Comparison of ENCODE assay signal across 14 cellular contexts in the genomic region with DNA sequence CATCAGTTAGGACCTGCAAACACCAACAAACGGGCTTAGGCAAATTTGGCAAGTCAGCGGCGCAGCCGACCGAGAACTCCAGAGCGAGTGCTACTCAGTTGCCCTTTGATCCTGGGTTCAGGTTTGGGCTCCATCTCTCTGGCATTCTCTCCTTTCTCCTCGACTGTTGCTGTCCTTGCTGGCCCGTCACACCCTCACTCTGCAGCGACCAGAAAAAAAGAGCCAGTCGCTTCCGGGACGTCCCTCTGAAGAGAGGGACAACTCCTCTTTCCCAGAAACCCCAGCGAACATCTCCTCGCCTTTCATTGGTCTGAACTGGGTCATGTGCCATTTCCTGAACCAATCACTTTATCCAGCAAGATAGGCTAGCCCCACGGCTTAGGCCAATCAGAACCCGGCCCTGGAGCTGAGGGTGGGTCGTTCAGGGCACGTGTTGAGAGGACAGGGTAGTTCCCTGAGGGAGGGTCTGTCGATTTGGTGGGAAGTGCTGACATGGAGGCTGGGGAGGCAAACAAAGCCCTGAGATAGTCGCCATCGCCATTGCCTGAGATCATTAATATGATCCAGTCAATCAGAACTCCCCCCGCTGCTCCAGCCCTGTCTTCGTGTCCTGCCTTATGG.
A peak's percentile ranks its signal among the peaks of the same experiment; 100 is the strongest.
DNase-seq lines count a peak whose midpoint lies in the region; ATAC-seq and TF ChIP-seq lines count a peak whose summit lies in the region.
"Had no signal": no experiment of that assay in that cellular context is flagged by ENCODE, and none has a peak within 500 bp of the region (broad histone marks: within the 10 kb centered on the region; RNA-seq: fewer than 3 reads in every experiment).

No MANE protein-coding gene starts in this region.

- DNase-seq in DMS53 (lab: John Stamatoyannopoulos, UW) (peak; percentile 89), LNCaP clone FGC (ENCODE audit: low read depth) (peak; percentile 57), SK-MEL-5 (ENCODE audit: low read depth, low spot score) (peak; percentile 69), iPS-NIHi7 (ENCODE audit: extremely low spot score) (peak; percentile 28), mucosa of gallbladder (ENCODE audit: low spot score) (no peak), dedifferentiated amniotic fluid mesenchymal stem cell (ENCODE audit: extremely low spot score) (no peak)
- no peak for DNase-seq in activated naive CD4-positive, alpha-beta T cell treated with Interleukin-2 at 50 U/mL for 16 hours
- DNase-seq: NCI-H1092, NCI-H1694 treated with DMSO at 0.1 percent for 48 hours, NCI-H69, Peyer's patch, SIG-M5 had no signal

- no peak for TF ChIP-seq CTCF in LNCaP clone FGC (IDR thresholded peaks at IDR 0.05; ENCODE audit: control insufficient read depth, extremely low read depth, insufficient read depth)

- peak overlapping the region; percentile 56 for H3K4me3 ChIP-seq in LNCaP clone FGC (ENCODE audit: low read depth, low read length)
- H3K4me3 ChIP-seq: BLaER1, Peyer's patch had no signal

- ATAC-seq in GM19397 (IDR thresholded peaks at IDR 0.05; ENCODE audit: unreplicated experiment) = no peak

- in situ Hi-C loops in SK-MEL-5 (cut with HindIII; ENCODE audit: low pct_unique_long_range_greater_than_20kb, low sequenced_read_pairs) = no loop called here

Comparison
In these comparisons a context has a peak if more than half of its experiments do, and no peak if none do; other contexts are left out.
1. DNase-seq: peak in DMS53 (single experiment), LNCaP clone FGC (single experiment), SK-MEL-5 (single experiment) and iPS-NIHi7 (single experiment); none in activated naive CD4-positive, alpha-beta T cell treated with Interleukin-2 at 50 U/mL for 16 hours (single experiment), mucosa of gallbladder (single experiment) and dedifferentiated amniotic fluid mesenchymal stem cell (single experiment).